In the genomic region with DNA sequence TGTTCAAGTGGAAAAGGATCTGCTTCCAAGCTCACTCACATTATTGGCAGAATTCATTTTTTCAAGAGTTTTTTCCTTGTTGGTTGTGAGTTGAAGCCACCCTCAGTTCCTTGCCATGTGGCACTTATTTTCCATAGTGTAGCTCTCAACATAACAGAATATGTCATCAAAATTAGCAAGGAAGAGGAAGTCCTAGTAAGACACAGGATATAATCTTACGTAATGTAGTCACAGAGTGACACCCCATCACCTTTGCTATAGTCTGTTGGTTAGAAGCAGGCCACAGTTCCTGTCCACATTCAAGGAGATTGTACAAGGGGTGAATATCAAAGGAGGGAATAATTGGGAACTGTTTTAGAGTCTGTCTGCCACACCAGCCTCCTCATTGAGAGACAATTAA, we compare ENCODE assay signal across 26 cellular contexts. TPM values are rescaled to one million over a fixed set of nuclear protein-coding genes. Genes with fewer than 3 reads are reported as not detected.
"Had no signal": no experiment of that assay in that cellular context is flagged by ENCODE, and none has a peak within 500 bp of the region (broad histone marks: within the 10 kb centered on the region; RNA-seq: fewer than 3 reads in every experiment).

No MANE protein-coding gene starts in this region.

- H3K27me3 ChIP-seq: brain microvascular endothelial cell, cardiac muscle cell had no signal

- H3K27me3 Mint-ChIP-seq: activated CD4-positive, alpha-beta T cell treated with anti-CD3 and anti-CD28 coated beads for 36 hours; activated naive CD4-positive, alpha-beta T cell treated with anti-CD3 and anti-CD28 coated beads, Interleukin-2, amount 10 ng/mL, durations not matched to agents 7 days and 5 days; activated naive CD8-positive, alpha-beta T cell treated with anti-CD3 and anti-CD28 coated beads for 36 hours had no signal

- H3K36me3 Mint-ChIP-seq: activated naive CD4-positive, alpha-beta T cell treated with anti-CD3 and anti-CD28 coated beads, Interleukin-2, amount 10 ng/mL, durations not matched to agents 7 days and 5 days had no signal

- H3K4me3 ChIP-seq: cardiac muscle cell had no signal

- H3K4me3 Mint-ChIP-seq: activated CD4-positive, alpha-beta T cell treated with anti-CD3 and anti-CD28 coated beads for 36 hours; activated CD8-positive, alpha-beta T cell treated with anti-CD3 and anti-CD28 coated beads for 36 hours; activated naive CD4-positive, alpha-beta T cell treated with anti-CD3 and anti-CD28 coated beads, Interleukin-2, amount 10 ng/mL, durations not matched to agents 7 days and 5 days; activated naive CD8-positive, alpha-beta T cell treated with anti-CD3 and anti-CD28 coated beads for 36 hours; activated T-cell treated with anti-CD3 and anti-CD28 coated beads, Interleukin-2, amount 50 U/mL, for 72 hours had no signal

- ATAC-seq: activated CD4-positive, alpha-beta T cell treated with anti-CD3 and anti-CD28 coated beads for 36 hours; activated CD8-positive, alpha-beta T cell treated with anti-CD3 and anti-CD28 coated beads for 36 hours; activated T-cell treated with anti-CD3 and anti-CD28 coated beads, Interleukin-2, amount 50 U/mL, for 72 hours; Panc1; Right ventricle myocardium inferior had no signal

- H3K36me3 ChIP-seq: brain microvascular endothelial cell, cardiac muscle cell had no signal

- DNase-seq: activated CD4-positive, alpha-beta T cell treated with anti-CD3 and anti-CD28 coated beads for 36 hours; activated CD8-positive, alpha-beta memory T cell treated with anti-CD3 and anti-CD28 coated beads, Interleukin-2, amount 50 U/mL, for 4 hours; activated CD8-positive, alpha-beta T cell treated with anti-CD3 and anti-CD28 coated beads for 36 hours; activated gamma-delta T cell treated with Interleukin-2 at 50 U/mL for 16 hours; activated naive CD4-positive, alpha-beta T cell treated with anti-CD3 and anti-CD28 coated beads, Interleukin-2, amount 10 ng/mL, durations not matched to agents 7 days and 5 days; activated naive CD8-positive, alpha-beta T cell treated with anti-CD3 and anti-CD28 coated beads for 36 hours; activated T-cell treated with anti-CD3 and anti-CD28 coated beads, Interleukin-2, amount 50 U/mL, for 72 hours; brain microvascular endothelial cell; Karpas-422; MM.1S; NCI-H1105; NCI-H1436; NCI-H1694 treated with DMSO at 0.1 percent for 48 hours; NCI-H2029 treated with DMSO at 0.1 percent for 48 hours; NCI-H510A treated with DMSO at 0.1 percent for 48 hours; NCI-H69; OCI-M1; RPMI8226; T-helper 1 cell had no signal

- H3K27ac Mint-ChIP-seq: activated CD4-positive, alpha-beta T cell treated with anti-CD3 and anti-CD28 coated beads for 36 hours; activated CD8-positive, alpha-beta T cell treated with anti-CD3 and anti-CD28 coated beads for 36 hours; activated naive CD4-positive, alpha-beta T cell treated with anti-CD3 and anti-CD28 coated beads, Interleukin-2, amount 10 ng/mL, durations not matched to agents 7 days and 5 days; activated naive CD8-positive, alpha-beta T cell treated with anti-CD3 and anti-CD28 coated beads for 36 hours; activated T-cell treated with anti-CD3 and anti-CD28 coated beads, Interleukin-2, amount 50 U/mL, for 72 hours; activated T-helper 2 cell treated with anti-CD3 and anti-CD28 coated beads, Interferon-gamma antibody, Interleukin-2, Interleukin-4, amounts not matched to agents 10 μg/mL and 5 μg/mL and 100 μg/mL, durations not matched to agents 14 hours and 24 hours and 36 hours had no signal

- H3K4me1 Mint-ChIP-seq: activated CD4-positive, alpha-beta T cell treated with anti-CD3 and anti-CD28 coated beads for 36 hours; activated naive CD4-positive, alpha-beta T cell treated with anti-CD3 and anti-CD28 coated beads, Interleukin-2, amount 10 ng/mL, durations not matched to agents 7 days and 5 days; activated naive CD8-positive, alpha-beta T cell treated with anti-CD3 and anti-CD28 coated beads for 36 hours had no signal

- H3K27ac ChIP-seq: brain microvascular endothelial cell, cardiac muscle cell, VCaP had no signal

RNA-seq across cellular contexts. Expression of a gene that starts 15.7 kb away (rescaled TPM):
- total RNA-seq: cardiac muscle cell, Right ventricle myocardium inferior, SK-MEL-5 had no signal
- polyA plus RNA-seq: adipose tissue, cardiac muscle cell had no signal
